9 cellular contexts compared by ENCODE assay signal in the genomic region with DNA sequence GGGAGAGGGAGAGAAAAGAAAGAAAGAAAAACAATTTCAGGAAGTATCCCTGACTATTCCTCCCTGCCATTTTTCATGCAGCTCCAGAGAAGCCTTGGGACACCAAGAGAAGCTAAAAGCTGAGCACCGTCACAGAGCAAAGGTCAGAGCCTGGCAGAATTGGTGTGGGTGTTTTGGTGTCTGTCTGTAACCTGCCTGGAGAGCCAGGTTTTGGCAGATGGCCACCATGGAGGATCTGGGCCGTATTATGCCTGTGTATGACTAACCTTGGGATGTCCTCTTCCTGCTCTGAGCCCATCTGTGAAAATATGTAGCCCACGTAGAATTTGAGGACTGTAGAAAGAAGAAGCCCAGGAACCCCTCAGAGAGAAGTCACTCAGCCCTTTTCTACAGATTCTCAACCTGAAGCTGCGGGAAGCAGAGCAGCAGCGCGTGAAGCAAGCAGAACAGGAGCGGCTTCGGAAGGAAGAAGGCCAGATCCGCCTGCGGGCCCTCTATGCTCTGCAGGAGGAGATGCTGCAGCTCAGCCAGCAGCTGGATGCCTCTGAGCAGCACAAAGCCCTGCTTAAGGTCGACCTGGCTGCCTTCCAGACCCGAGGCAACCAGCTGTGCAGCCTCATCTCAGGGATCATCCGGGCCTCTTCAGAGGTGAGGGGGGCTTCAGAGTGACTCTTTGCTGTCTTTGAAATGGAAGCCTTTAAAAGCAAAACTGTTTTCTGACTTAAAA. TPM values are rescaled to one million over a fixed set of nuclear protein-coding genes. Genes with fewer than 3 reads are reported as not detected.
A peak's percentile ranks its signal among the peaks of the same experiment; 100 is the strongest.
DNase-seq lines count a peak whose midpoint lies in the region; ATAC-seq and TF ChIP-seq lines count a peak whose summit lies in the region.
"Had no signal": no experiment of that assay in that cellular context is flagged by ENCODE, and none has a peak within 500 bp of the region (broad histone marks: within the 10 kb centered on the region; RNA-seq: fewer than 3 reads in every experiment).

No MANE protein-coding gene starts in this region.

- H3K4me3 Mint-ChIP-seq in CD4-positive, CD25-positive, alpha-beta regulatory T cell, result no peak overlapping the region
- H3K4me3 Mint-ChIP-seq in mesothelial cell of epicardium, result no peak overlapping the region
- H3K4me3 Mint-ChIP-seq in activated CD4-positive, alpha-beta T cell treated with anti-CD3 and anti-CD28 coated beads for 36 hours, result no peak overlapping the region

- POLR2A ChIA-PET in activated CD4-positive, alpha-beta T cell treated with anti-CD3 and anti-CD28 coated beads for 36 hours (lab: Charles Lee), result no interaction called here

- TF ChIP-seq CTCF in mesothelial cell of epicardium (IDR thresholded peaks at IDR 0.05; ENCODE audit: unreplicated experiment), result no peak

- no peaks in the 10 kb centered on the region for H3K27me3 Mint-ChIP-seq in CD4-positive, CD25-positive, alpha-beta regulatory T cell
- H3K27me3 Mint-ChIP-seq in mesothelial cell of epicardium (ENCODE audit: low read depth), result no peaks in the 10 kb centered on the region
- no peaks in the 10 kb centered on the region for H3K27me3 Mint-ChIP-seq in activated CD4-positive, alpha-beta T cell treated with anti-CD3 and anti-CD28 coated beads for 36 hours

- H3K9me3 ChIP-seq in CD4-positive, CD25-positive, alpha-beta regulatory T cell (ENCODE audit: control insufficient read depth in 2 of 2, low read length in 2 of 2), result no peaks in the 10 kb centered on the region

- no peak overlapping the region for H3K27ac ChIP-seq in CD4-positive, CD25-positive, alpha-beta regulatory T cell (ENCODE audit: insufficient read depth, low read length, poor library complexity, severe bottlenecking)

- intact Hi-C loops in activated CD4-positive, alpha-beta T cell treated with anti-CD3 and anti-CD28 coated beads for 36 hours (cut with DNase I, micrococcal nuclease), result no loop called here

- H3K27ac Mint-ChIP-seq in CD4-positive, CD25-positive, alpha-beta regulatory T cell, result peak overlapping the region; percentile 42 to 60 (median 44)
- peak overlapping the region; percentile 62 for H3K27ac Mint-ChIP-seq in mesothelial cell of epicardium
- H3K27ac Mint-ChIP-seq in activated CD4-positive, alpha-beta T cell treated with anti-CD3 and anti-CD28 coated beads for 36 hours, result no peak overlapping the region

- peaks cover 36% of the 10 kb centered on the region for H3K36me3 Mint-ChIP-seq in CD4-positive, CD25-positive, alpha-beta regulatory T cell
- H3K36me3 Mint-ChIP-seq in mesothelial cell of epicardium, result peaks cover 36% of the 10 kb centered on the region
- peaks cover 49% of the 10 kb centered on the region for H3K36me3 Mint-ChIP-seq in activated CD4-positive, alpha-beta T cell treated with anti-CD3 and anti-CD28 coated beads for 36 hours (ENCODE audit: low read depth)

- no peaks in the 10 kb centered on the region for H3K27me3 ChIP-seq in CD4-positive, CD25-positive, alpha-beta regulatory T cell (ENCODE audit: control insufficient read depth, insufficient read depth, low read length)

- no peaks in the 10 kb centered on the region for H3K4me1 ChIP-seq in CD4-positive, CD25-positive, alpha-beta regulatory T cell (ENCODE audit: control insufficient read depth, insufficient read depth, low read length, poor library complexity, severe bottlenecking)

- H3K9me3 Mint-ChIP-seq in CD4-positive, CD25-positive, alpha-beta regulatory T cell, result peaks cover 0 to 2% (median 0%) of the 10 kb centered on the region in 7 donors
- peaks cover 7% of the 10 kb centered on the region for H3K9me3 Mint-ChIP-seq in mesothelial cell of epicardium
- H3K9me3 Mint-ChIP-seq in activated CD4-positive, alpha-beta T cell treated with anti-CD3 and anti-CD28 coated beads for 36 hours (ENCODE audit: low read depth), result no peaks in the 10 kb centered on the region

- H3K36me3 ChIP-seq in CD4-positive, CD25-positive, alpha-beta regulatory T cell (ENCODE audit: control insufficient read depth, insufficient read depth, low read length), result peaks cover 68% of the 10 kb centered on the region

- no peak overlapping the region for H3K4me3 ChIP-seq in CD4-positive, CD25-positive, alpha-beta regulatory T cell (ENCODE audit: low read depth, low read length)

- H3K4me1 Mint-ChIP-seq in CD4-positive, CD25-positive, alpha-beta regulatory T cell, result peaks cover 0 to 5% (median 3%) of the 10 kb centered on the region in 4 donors
- H3K4me1 Mint-ChIP-seq in mesothelial cell of epicardium, result peaks cover 2% of the 10 kb centered on the region
- H3K4me1 Mint-ChIP-seq in activated CD4-positive, alpha-beta T cell treated with anti-CD3 and anti-CD28 coated beads for 36 hours, result no peaks in the 10 kb centered on the region

- ATAC-seq in CD4-positive, CD25-positive, alpha-beta regulatory T cell (ENCODE audit: low read depth in 2 of 2), result no peak
- ATAC-seq in GM18858 (IDR thresholded peaks at IDR 0.05; ENCODE audit: unreplicated experiment), result no peak
- ATAC-seq in activated CD4-positive, alpha-beta T cell treated with anti-CD3 and anti-CD28 coated beads for 36 hours, result no peak

- CTCF ChIA-PET in activated CD4-positive, alpha-beta T cell treated with anti-CD3 and anti-CD28 coated beads for 36 hours (lab: Charles Lee), result interaction anchor here (0.5 kb wide), 1 partner anchor 282 kb away, joined by 4 read pairs; no protein-coding TSS in a partner anchor

- no peak for DNase-seq in CD4-positive, CD25-positive, alpha-beta regulatory T cell
- DNase-seq in NCI-H1105 treated with DMSO at 0.1 percent for 48 hours (lab: John Stamatoyannopoulos, UW), result peak; percentile 66
- DNase-seq in cerebellum (ENCODE audit: low spot score), result peak; percentile 53
- DNase-seq in mesothelial cell of epicardium (ENCODE audit: low spot score in 2 of 2, unreplicated experiment in 2 of 2), result peak in 1 of 2 experiments; percentile 45
- DNase-seq in NCI-H510A (lab: John Stamatoyannopoulos, UW), result no peak
- no peak for DNase-seq in activated CD4-positive, alpha-beta T cell treated with anti-CD3 and anti-CD28 coated beads for 36 hours
- DNase-seq in activated effector memory CD4-positive, alpha-beta T cell treated with Interleukin-2 at 50 U/mL for 16 hours, result no peak
- DNase-seq: NCI-H187 had no signal

RNA-seq across cellular contexts. Expression of gene GLE1, which starts 18.8 kb away (rescaled TPM):
- total RNA-seq in CD4-positive, CD25-positive, alpha-beta regulatory T cell, result 16.7 TPM
- polyA plus RNA-seq in CD4-positive, CD25-positive, alpha-beta regulatory T cell, result 10 to 100 TPM; 24.9 to 34.1 (median 31.5) TPM
- total RNA-seq in cerebellum (15.2 TPM), mesothelial cell of epicardium (15.6 to 16.8 TPM (median 16.7 TPM) in 3 replicates)
- 10 to 100 TPM; 52.5 to 54.4 TPM for total RNA-seq in activated CD4-positive, alpha-beta T cell treated with anti-CD3 and anti-CD28 coated beads for 36 hours

RNA-seq across cellular contexts. Expression of gene SPTAN1, which starts 29.0 kb away (rescaled TPM):
- total RNA-seq in CD4-positive, CD25-positive, alpha-beta regulatory T cell, result 769 TPM
- 10 to 100 TPM; 79.8 to 86.2 (median 83.2) TPM for polyA plus RNA-seq in CD4-positive, CD25-positive, alpha-beta regulatory T cell
- total RNA-seq in cerebellum (758 TPM), mesothelial cell of epicardium (441 to 458 TPM (median 442 TPM) in 3 replicates)
- total RNA-seq in activated CD4-positive, alpha-beta T cell treated with anti-CD3 and anti-CD28 coated beads for 36 hours, result 100 to 1,000 TPM; 192 to 269 TPM

Comparison
In these comparisons a context has a peak if more than half of its experiments do, and no peak if none do; other contexts are left out.
1. DNase-seq: peak in NCI-H1105 treated with DMSO at 0.1 percent for 48 hours (single experiment) and cerebellum (single experiment); none in CD4-positive, CD25-positive, alpha-beta regulatory T cell (0 of 3), NCI-H510A (single experiment), activated CD4-positive, alpha-beta T cell treated with anti-CD3 and anti-CD28 coated beads for 36 hours (single experiment) and activated effector memory CD4-positive, alpha-beta T cell treated with Interleukin-2 at 50 U/mL for 16 hours (single experiment).